In genomic region chr1:2523191-2523890, GRCh38 we compare ENCODE assay signal across 11 cellular contexts. TPM values are rescaled to one million over a fixed set of nuclear protein-coding genes. Genes with fewer than 3 reads are reported as not detected.
DNase-seq lines count a peak whose midpoint lies in the region; ATAC-seq and TF ChIP-seq lines count a peak whose summit lies in the region.
"Had no signal": no experiment of that assay in that cellular context is flagged by ENCODE, and none has a peak within 500 bp of the region (broad histone marks: within the 10 kb centered on the region; RNA-seq: fewer than 3 reads in every experiment).

No MANE protein-coding gene starts in this region.

- no peaks in the 10 kb centered on the region for H3K27me3 Mint-ChIP-seq in activated naive CD4-positive, alpha-beta T cell treated with anti-CD3 and anti-CD28 coated beads for 36 hours (ENCODE audit: low read depth)
- peaks cover 6% of the 10 kb centered on the region for H3K27me3 Mint-ChIP-seq in activated T-helper 2 cell treated with anti-CD3 and anti-CD28 coated beads, Interferon-gamma antibody, Interleukin-2, Interleukin-4, amounts not matched to agents 10 μg/mL and 5 μg/mL and 100 μg/mL, durations not matched to agents 14 hours and 24 hours and 36 hours (ENCODE audit: low read depth)
- H3K27me3 Mint-ChIP-seq in immature natural killer cell (ENCODE audit: low read depth in 3 of 3), result peaks cover 2 to 6% (median 4%) of the 10 kb centered on the region in 3 donors

- H3K4me3 ChIP-seq in upper lobe of left lung, result peak overlapping the region in 1 of 4 donors; percentile 80

- peaks cover 13% of the 10 kb centered on the region for H3K36me3 Mint-ChIP-seq in activated naive CD4-positive, alpha-beta T cell treated with anti-CD3 and anti-CD28 coated beads for 36 hours (ENCODE audit: low read depth)
- H3K36me3 Mint-ChIP-seq in activated T-helper 2 cell treated with anti-CD3 and anti-CD28 coated beads, Interferon-gamma antibody, Interleukin-2, Interleukin-4, amounts not matched to agents 10 μg/mL and 5 μg/mL and 100 μg/mL, durations not matched to agents 14 hours and 24 hours and 36 hours (ENCODE audit: low read depth), result peaks cover 31% of the 10 kb centered on the region
- peaks cover 3 to 9% (median 7%) of the 10 kb centered on the region in 3 donors for H3K36me3 Mint-ChIP-seq in immature natural killer cell

- ATAC-seq in upper lobe of left lung (ENCODE audit: low FRiP score in 2 of 2), result no peak
- ATAC-seq in HG02798 (IDR thresholded peaks at IDR 0.05; ENCODE audit: poor library complexity, unreplicated experiment), result no peak
- no peak for ATAC-seq in GM21717 (IDR thresholded peaks at IDR 0.05; ENCODE audit: unreplicated experiment)
- ATAC-seq in HG03354 (IDR thresholded peaks at IDR 0.05; ENCODE audit: poor library complexity, severe bottlenecking, unreplicated experiment), result no peak

- H3K27me3 ChIP-seq in upper lobe of left lung, result peaks cover 0 to 2% (median under 1%) of the 10 kb centered on the region in 4 donors

- no peak for TF ChIP-seq POLR2A in upper lobe of left lung (IDR thresholded peaks at IDR 0.05)

- peaks cover 39% of the 10 kb centered on the region for H3K4me1 Mint-ChIP-seq in activated naive CD4-positive, alpha-beta T cell treated with anti-CD3 and anti-CD28 coated beads for 36 hours (ENCODE audit: low read depth)
- H3K4me1 Mint-ChIP-seq in activated T-helper 2 cell treated with anti-CD3 and anti-CD28 coated beads, Interferon-gamma antibody, Interleukin-2, Interleukin-4, amounts not matched to agents 10 μg/mL and 5 μg/mL and 100 μg/mL, durations not matched to agents 14 hours and 24 hours and 36 hours (ENCODE audit: low read depth), result peaks cover 31% of the 10 kb centered on the region
- peaks cover 39 to 40% of the 10 kb centered on the region in 2 donors for H3K4me1 Mint-ChIP-seq in immature natural killer cell

- H3K4me1 ChIP-seq in upper lobe of left lung, result peaks cover 35 to 46% (median 43%) of the 10 kb centered on the region in 4 donors

- peak; percentile 64 for DNase-seq in activated naive CD4-positive, alpha-beta T cell treated with anti-CD3 and anti-CD28 coated beads for 36 hours
- DNase-seq in activated naive CD4-positive, alpha-beta T cell (lab: John Stamatoyannopoulos, UW), result no peak
- DNase-seq in activated T-helper 2 cell treated with anti-CD3 and anti-CD28 coated beads, Interferon-gamma antibody, Interleukin-2, Interleukin-4, amounts not matched to agents 10 μg/mL and 5 μg/mL and 100 μg/mL, durations not matched to agents 14 hours and 24 hours and 36 hours (ENCODE audit: low spot score), result no peak
- no peak for DNase-seq in immature natural killer cell
- peak in 1 of 2 donors; percentile 76 for DNase-seq in upper lobe of left lung
- DNase-seq: hippocampal formation, SHP77 had no signal

- no peaks in the 10 kb centered on the region for H3K9me3 ChIP-seq in upper lobe of left lung

- TF ChIP-seq EP300 in upper lobe of left lung (IDR thresholded peaks at IDR 0.05), result no peak

- H3K27ac Mint-ChIP-seq in activated naive CD4-positive, alpha-beta T cell treated with anti-CD3 and anti-CD28 coated beads for 36 hours, result peak overlapping the region; percentile 97
- peak overlapping the region; percentile 87 for H3K27ac Mint-ChIP-seq in activated T-helper 2 cell treated with anti-CD3 and anti-CD28 coated beads, Interferon-gamma antibody, Interleukin-2, Interleukin-4, amounts not matched to agents 10 μg/mL and 5 μg/mL and 100 μg/mL, durations not matched to agents 14 hours and 24 hours and 36 hours
- peak overlapping the region in 1 of 6 donors; percentile 74 for H3K27ac Mint-ChIP-seq in immature natural killer cell
- H3K27ac Mint-ChIP-seq: dendritic cell treated with granulocyte-macrophage colony-stimulating factor and Interleukin-4, amounts not matched to agents 40 ng/mL and 50 ng/mL, for 4 days had no signal

- H3K4me3 Mint-ChIP-seq in activated naive CD4-positive, alpha-beta T cell treated with anti-CD3 and anti-CD28 coated beads for 36 hours, result peak overlapping the region; percentile 87
- peak overlapping the region; percentile 78 for H3K4me3 Mint-ChIP-seq in activated T-helper 2 cell treated with anti-CD3 and anti-CD28 coated beads, Interferon-gamma antibody, Interleukin-2, Interleukin-4, amounts not matched to agents 10 μg/mL and 5 μg/mL and 100 μg/mL, durations not matched to agents 14 hours and 24 hours and 36 hours (ENCODE audit: low read depth)
- peak overlapping the region in 3 of 5 donors; percentile 45 to 92 (median 55) for H3K4me3 Mint-ChIP-seq in immature natural killer cell
- H3K4me3 Mint-ChIP-seq: dendritic cell treated with granulocyte-macrophage colony-stimulating factor and Interleukin-4, amounts not matched to agents 40 ng/mL and 50 ng/mL, for 4 days had no signal

- 58 to 65% methylated on average over 15 to 32 of the region's 32 CpGs for WGBS in upper lobe of left lung, 2 donors

- intact Hi-C loops in activated naive CD4-positive, alpha-beta T cell treated with anti-CD3 and anti-CD28 coated beads for 36 hours (cut with micrococcal nuclease), result no loop called here
- intact Hi-C loops in activated T-helper 2 cell treated with anti-CD3 and anti-CD28 coated beads, Interferon-gamma antibody, Interleukin-2, Interleukin-4, amounts not matched to agents 10 μg/mL and 5 μg/mL and 100 μg/mL, durations not matched to agents 14 hours and 24 hours and 36 hours (cut with micrococcal nuclease), result loop anchor here (10.0 kb wide), 1 partner anchor 209 kb away; no protein-coding TSS in a partner anchor

- CTCF ChIA-PET in activated naive CD4-positive, alpha-beta T cell treated with anti-CD3 and anti-CD28 coated beads for 36 hours (lab: Charles Lee), result interaction anchor here (1.1 to 2.1 kb wide), 5 partner anchors 24 to 110 kb away, joined by 3 to 10 read pairs (median 5); no protein-coding TSS in a partner anchor

- H3K36me3 ChIP-seq in upper lobe of left lung, result peaks cover 28 to 34% (median 34%) of the 10 kb centered on the region in 4 donors

- peak overlapping the region in 3 of 4 donors; percentile 46 to 54 (median 51) for H3K27ac ChIP-seq in upper lobe of left lung

- no peaks in the 10 kb centered on the region for H3K9me3 Mint-ChIP-seq in activated naive CD4-positive, alpha-beta T cell treated with anti-CD3 and anti-CD28 coated beads for 36 hours
- no peaks in the 10 kb centered on the region for H3K9me3 Mint-ChIP-seq in activated T-helper 2 cell treated with anti-CD3 and anti-CD28 coated beads, Interferon-gamma antibody, Interleukin-2, Interleukin-4, amounts not matched to agents 10 μg/mL and 5 μg/mL and 100 μg/mL, durations not matched to agents 14 hours and 24 hours and 36 hours
- H3K9me3 Mint-ChIP-seq in immature natural killer cell, result no peaks in the 10 kb centered on the region
- H3K9me3 Mint-ChIP-seq: dendritic cell treated with granulocyte-macrophage colony-stimulating factor and Interleukin-4, amounts not matched to agents 40 ng/mL and 50 ng/mL, for 4 days had no signal

- TF ChIP-seq CTCF in upper lobe of left lung (IDR thresholded peaks at IDR 0.05), result no peak

RNA-seq across cellular contexts. Expression of gene PANK4, which starts 3.1 kb away (rescaled TPM):
- 10 to 100 TPM; 46.6 to 51.4 TPM for total RNA-seq in activated naive CD4-positive, alpha-beta T cell treated with anti-CD3 and anti-CD28 coated beads for 36 hours
- 49.1 and 52.2 TPM in 2 replicates for total RNA-seq in activated T-helper 2 cell treated with anti-CD3 and anti-CD28 coated beads, Interferon-gamma antibody, Interleukin-2, Interleukin-4, amounts not matched to agents 10 μg/mL and 5 μg/mL and 100 μg/mL, durations not matched to agents 14 hours and 24 hours and 36 hours
- 10 to 100 TPM in 1 of 3 donors, 1 to 10 TPM in 2; 9.1 to 23.3 (median 9.8) TPM for polyA plus RNA-seq in immature natural killer cell
- 100 to 1,000 TPM in 1 of 6 donors, 10 to 100 TPM in 5; 20.7 to 123 (median 36.9) TPM for total RNA-seq in upper lobe of left lung

RNA-seq across cellular contexts. Expression of gene HES5, which starts 6.7 kb away (rescaled TPM):
- not detected for total RNA-seq in activated naive CD4-positive, alpha-beta T cell treated with anti-CD3 and anti-CD28 coated beads for 36 hours
- not detected in 2 replicates for total RNA-seq in activated T-helper 2 cell treated with anti-CD3 and anti-CD28 coated beads, Interferon-gamma antibody, Interleukin-2, Interleukin-4, amounts not matched to agents 10 μg/mL and 5 μg/mL and 100 μg/mL, durations not matched to agents 14 hours and 24 hours and 36 hours
- not detected for polyA plus RNA-seq in immature natural killer cell
- total RNA-seq in upper lobe of left lung, result 1 to 10 TPM in 2 of 6 donors, under 1 TPM in 2, not detected in 2; 0.31 to 1.6 (median 0.92) TPM

RNA-seq across cellular contexts. Expression of gene TNFRSF14, which starts 32.8 kb away (rescaled TPM):
- total RNA-seq in activated naive CD4-positive, alpha-beta T cell treated with anti-CD3 and anti-CD28 coated beads for 36 hours, result 100 to 1,000 TPM; 120 to 123 TPM
- total RNA-seq in activated T-helper 2 cell treated with anti-CD3 and anti-CD28 coated beads, Interferon-gamma antibody, Interleukin-2, Interleukin-4, amounts not matched to agents 10 μg/mL and 5 μg/mL and 100 μg/mL, durations not matched to agents 14 hours and 24 hours and 36 hours, result 191 and 199 TPM in 2 replicates
- polyA plus RNA-seq in immature natural killer cell, result 10 to 100 TPM; 62.5 to 75.1 (median 63.8) TPM
- 100 to 1,000 TPM in 4 of 6 donors, 10 to 100 TPM in 2; 61.1 to 641 (median 147) TPM for total RNA-seq in upper lobe of left lung

RNA-seq across cellular contexts. Expression of gene PLCH2, which starts 47.3 kb away (rescaled TPM):
- total RNA-seq in activated naive CD4-positive, alpha-beta T cell treated with anti-CD3 and anti-CD28 coated beads for 36 hours, result 1 to 10 TPM; 2.1 TPM
- 2.6 and 2.8 TPM in 2 replicates for total RNA-seq in activated T-helper 2 cell treated with anti-CD3 and anti-CD28 coated beads, Interferon-gamma antibody, Interleukin-2, Interleukin-4, amounts not matched to agents 10 μg/mL and 5 μg/mL and 100 μg/mL, durations not matched to agents 14 hours and 24 hours and 36 hours
- 1 to 10 TPM in 2 of 3 donors, not detected in 1; 2.9 to 5.1 TPM for polyA plus RNA-seq in immature natural killer cell
- 1 to 10 TPM; 1.5 to 7.3 (median 3.4) TPM for total RNA-seq in upper lobe of left lung
